ENCODE assay signal across 8 cellular contexts in the genomic region with DNA sequence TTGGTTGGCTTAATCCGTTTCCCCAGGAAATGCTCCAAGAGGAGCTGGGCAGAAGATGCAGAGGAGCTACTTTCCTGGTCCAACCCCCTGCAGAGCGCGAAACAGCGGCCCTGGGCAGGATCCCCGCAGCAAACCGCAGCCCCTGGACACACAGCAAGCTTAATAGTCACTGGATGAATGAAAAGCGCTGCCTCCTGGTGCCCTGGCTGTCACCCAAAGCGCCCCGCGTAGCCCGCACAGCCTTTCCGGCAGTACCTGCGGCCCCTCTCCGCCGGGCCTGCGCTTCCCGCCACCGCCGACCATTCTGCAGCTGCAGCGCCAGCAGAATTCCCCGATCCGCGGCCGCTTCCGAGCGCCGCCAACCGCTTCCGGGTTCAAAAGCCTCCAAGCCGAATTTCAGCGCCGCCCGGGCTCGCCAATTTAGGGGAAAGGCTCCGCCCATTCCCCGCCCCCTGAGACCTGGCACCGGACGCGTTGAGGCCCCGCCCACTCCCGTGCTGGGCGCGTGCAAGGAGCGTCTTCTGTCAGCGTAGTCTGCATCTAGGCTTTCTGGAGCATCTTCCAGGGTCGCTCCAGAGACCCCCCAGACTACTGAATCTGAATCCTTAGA. TPM values are rescaled to one million over a fixed set of nuclear protein-coding genes. Genes with fewer than 3 reads are reported as not detected.
DNase-seq lines count a peak whose midpoint lies in the region; TF ChIP-seq lines count a peak whose summit lies in the region.

Gene HPF1, minus strand, starts transcription at position 370 of the 610 bp plus-strand sequence. Its CDS starts 67 bp downstream, at position 303.

- in situ Hi-C loops in G401 (cut with HindIII; ENCODE audit: low sequenced_read_pairs): no loop called here
- in situ Hi-C loops in HAP-1 (cut with MboI; ENCODE audit: low sequenced_read_pairs): no loop called here

- H3F3A ChIP-seq in MM.1S (ENCODE audit: insufficient read depth, low read length): 0 out of 2 replicates have a peak, but pooled peaks cover 7% of the 10 kb centered on the region

- peak within 1 kb of the TSS; percentile 92 for H3K4me3 Mint-ChIP-seq in neural crest cell

- DNase-seq in G401 (ENCODE audit: low spot score) (peak; percentile 90), HAP-1 (ENCODE audit: low spot score in 2 of 2) (peak; percentile 89 to 97), MM.1S (peak; percentile 97), SJCRH30 (peak; percentile 87 to 91), fibroblast of villous mesenchyme (ENCODE audit: low read depth) (peak; percentile 89), neural crest cell (ENCODE audit: low read depth, low spot score) (peak; percentile 93), stromal cell of bone marrow (ENCODE audit: low read depth) (peak; percentile 79)
- DNase-seq in activated gamma-delta T cell treated with anti-CD3 and anti-CD28 coated beads, Interleukin-2, amount 50 U/mL, for 16 hours (ENCODE audit: low read depth): peak; percentile 86

- peak within 1 kb of the TSS; percentile 95 for H2AFZ ChIP-seq in MM.1S (ENCODE audit: low read length)

- H3K4me2 ChIP-seq in MM.1S (ENCODE audit: low read depth, low read length): peak within 1 kb of the TSS; percentile 80

- peaks cover 10% of the 10 kb centered on the region for H3K27me3 Mint-ChIP-seq in neural crest cell (ENCODE audit: low read depth)

- no peaks in the 10 kb centered on the region for H4K20me1 ChIP-seq in MM.1S (ENCODE audit: insufficient read depth, low read length)

- H3K4me1 ChIP-seq in HAP-1 (peaks cover 16% of the 10 kb centered on the region), MM.1S (ENCODE audit: low read length) (0 out of 2 replicates have a peak, but pooled peaks cover 10% of the 10 kb centered on the region), SJCRH30 (no peaks in the 10 kb centered on the region)

- peaks cover 29% of the 10 kb centered on the region for H3K79me2 ChIP-seq in MM.1S (ENCODE audit: low read length)

- H3K4me3 ChIP-seq in HAP-1 (peak within 1 kb of the TSS; percentile 79), MM.1S (ENCODE audit: low read length) (peak within 1 kb of the TSS; percentile 94), SJCRH30 (peak within 1 kb of the TSS; percentile 74), fibroblast of villous mesenchyme (ENCODE audit: low read depth, low read length) (peak within 1 kb of the TSS; percentile 93)

- peaks cover 24% of the 10 kb centered on the region for H3K4me1 Mint-ChIP-seq in neural crest cell

- peak within 1 kb of the TSS; percentile 77 for H3K9ac ChIP-seq in MM.1S (ENCODE audit: low read length)

- no peaks in the 10 kb centered on the region for H3K27me3 ChIP-seq in HAP-1 (ENCODE audit: low read depth)
- H3K27me3 ChIP-seq in MM.1S (replicated peaks; ENCODE audit: insufficient read depth, low read length): no peaks in the 10 kb centered on the region
- no peaks in the 10 kb centered on the region for H3K27me3 ChIP-seq in SJCRH30

- H3K36me3 Mint-ChIP-seq in neural crest cell (ENCODE audit: low read depth): no peaks in the 10 kb centered on the region

- peak within 1 kb of the TSS; percentile 74 for H3K27ac Mint-ChIP-seq in neural crest cell (ENCODE audit: unreplicated experiment)

- TF ChIP-seq CTCF in MM.1S (IDR thresholded peaks at IDR 0.05; ENCODE audit: low read length) (no peak), fibroblast of villous mesenchyme (IDR thresholded peaks at IDR 0.05; ENCODE audit: insufficient read depth, low read depth, low read length) (no peak), neural crest cell (conservative IDR thresholded peaks at IDR 0.05) (no peak)

- H3K9me2 ChIP-seq in MM.1S (replicated peaks; ENCODE audit: insufficient read depth, low read length): no peaks in the 10 kb centered on the region

- H3K9me3 ChIP-seq in HAP-1 (no peaks in the 10 kb centered on the region), MM.1S (replicated peaks; ENCODE audit: insufficient read depth, low read length) (no peaks in the 10 kb centered on the region), SJCRH30 (replicated peaks) (no peaks in the 10 kb centered on the region)

- H3K9me3 Mint-ChIP-seq in neural crest cell: no peaks in the 10 kb centered on the region

- H3K27ac ChIP-seq in MM.1S (ENCODE audit: low read length): peak within 1 kb of the TSS; percentile 38; the same call in 1 of the 2 replicates
- peak within 1 kb of the TSS; percentile 33; the same call in 1 of the 2 replicates for H3K27ac ChIP-seq in SJCRH30

- H3K36me3 ChIP-seq in HAP-1 (replicated peaks): no peaks in the 10 kb centered on the region; the same call in 1 of the 2 replicates
- H3K36me3 ChIP-seq in MM.1S (replicated peaks; ENCODE audit: insufficient read depth, low read length): no peaks in the 10 kb centered on the region
- H3K36me3 ChIP-seq in SJCRH30: no peaks in the 10 kb centered on the region

RNA-seq across cellular contexts. Expression of gene HPF1, which starts in this region (rescaled TPM):
- 23.3 and 57.4 TPM in 2 replicates for total RNA-seq in G401 (2014; rRNA removed; shearing (Covaris generic))
- 32.0 and 36.5 TPM in 2 replicates for total RNA-seq in SJCRH30 (2014; rRNA removed; shearing (Covaris generic))
- total RNA-seq in fibroblast of villous mesenchyme: 22.5 and 25.9 TPM in 2 replicates
- total RNA-seq in neural crest cell: 49.8 and 53.6 TPM in 2 replicates

Comparison
In these comparisons a context has a peak if more than half of its experiments do, and no peak if none do; other contexts are left out.
1. Peak in every context shown above with its lines: DNase-seq, H3K4me3 ChIP-seq and H3K27ac ChIP-seq.